Comparison of ENCODE assay signal across 9 cellular contexts in genomic region chr6:5671162-5671561, GRCh38.
DNase-seq lines count a peak whose midpoint lies in the region; ATAC-seq, FAIRE-seq and TF ChIP-seq lines count a peak whose summit lies in the region.
"Had no signal": no experiment of that assay in that cellular context is flagged by ENCODE, and none has a peak within 500 bp of the region (broad histone marks: within the 10 kb centered on the region; RNA-seq: fewer than 3 reads in every experiment).

No MANE protein-coding gene starts in this region.

- H3K9me2 ChIP-seq in PC-9 (ENCODE audit: insufficient read depth) = no peaks in the 10 kb centered on the region

- FAIRE-seq in GM12891 (lab: Jason Lieb, UNC) = no peak
- FAIRE-seq: endothelial cell of umbilical vein had no signal

- peaks cover 4% of the 10 kb centered on the region for H3K36me3 Mint-ChIP-seq in activated naive CD8-positive, alpha-beta T cell

- POLR2A ChIA-PET in PC-9 (lab: Charles Lee; ENCODE audit: unreplicated experiment) = no interaction called here

- H4K20me1 ChIP-seq in PC-9 (ENCODE audit: insufficient read depth) = no peaks in the 10 kb centered on the region

- no peak overlapping the region for H3K4me2 ChIP-seq in PC-9

- no TSS peak for BruUV-seq in PC-9 (replicated peaks; lab: Mats Ljungman, UMichigan)

- H3F3A ChIP-seq in PC-9 (ENCODE audit: insufficient read depth, low read depth) = no peaks in the 10 kb centered on the region

- H3K27me3 Mint-ChIP-seq in activated naive CD8-positive, alpha-beta T cell = no peaks in the 10 kb centered on the region

- CTCF ChIA-PET in PC-9 (lab: Charles Lee) = no interaction called here

- H3K4me1 ChIP-seq in lower lobe of right lung = peaks cover 36% of the 10 kb centered on the region
- H3K4me1 ChIP-seq in PC-9 (replicated peaks; ENCODE audit: insufficient read depth) = no peaks in the 10 kb centered on the region

- ATAC-seq in lower lobe of right lung (peak; percentile 83 to 92), GM19397 (IDR thresholded peaks at IDR 0.05; ENCODE audit: unreplicated experiment) (no peak)

- peak overlapping the region; percentile 76 for H3K4me3 Mint-ChIP-seq in activated naive CD8-positive, alpha-beta T cell

- no peaks in the 10 kb centered on the region for H3K9me3 Mint-ChIP-seq in activated naive CD8-positive, alpha-beta T cell (ENCODE audit: low read depth)

- H3K4me3 ChIP-seq in lower lobe of right lung = no peak overlapping the region
- H3K4me3 ChIP-seq in PC-9 = no peak overlapping the region

- H2AFZ ChIP-seq in PC-9 = no peak overlapping the region

- no peaks in the 10 kb centered on the region for H3K36me3 ChIP-seq in KOPT-K1 (ENCODE audit: insufficient read depth, low read length)
- no peaks in the 10 kb centered on the region for H3K36me3 ChIP-seq in lower lobe of right lung
- H3K36me3 ChIP-seq in PC-9 (ENCODE audit: low read depth) = no peaks in the 10 kb centered on the region

- intact Hi-C loops in lower lobe of right lung (cut with DNase I) (no loop called here), PC-9 (cut with micrococcal nuclease; ENCODE audit: unreplicated experiment) (no loop called here)

- H3K27me3 ChIP-seq in lower lobe of right lung (ENCODE audit: low read depth) (no peaks in the 10 kb centered on the region), PC-9 (ENCODE audit: insufficient read depth, low read depth) (no peaks in the 10 kb centered on the region)

- H3K27ac Mint-ChIP-seq in activated naive CD8-positive, alpha-beta T cell = peak overlapping the region; percentile 94

- TF ChIP-seq POLR2A in GM12891 (IDR thresholded peaks at IDR 0.05; ENCODE audit: low read depth, low read length) = no peak

- peak overlapping the region; percentile 97 for H3K27ac ChIP-seq in KOPT-K1 (ENCODE audit: low read depth, low read length, poor library complexity, severe bottlenecking)
- H3K27ac ChIP-seq in lower lobe of right lung = peak overlapping the region; percentile 38
- no peak overlapping the region for H3K27ac ChIP-seq in PC-9

- H3K79me2 ChIP-seq in PC-9 (ENCODE audit: low read depth) = no peaks in the 10 kb centered on the region

- DNase-seq in GM12891 (ENCODE audit: insufficient read length, low spot score) (no peak), lower lobe of right lung (peak; percentile 51), SW480 (ENCODE audit: low spot score) (no peak), PC-9 (no peak), NCI-H2107 (lab: John Stamatoyannopoulos, UW) (no peak)

- no peak for TF ChIP-seq CTCF in lower lobe of right lung (IDR thresholded peaks at IDR 0.05)
- no peak for TF ChIP-seq CTCF in PC-9 (conservative IDR thresholded peaks at IDR 0.05)

- no peaks in the 10 kb centered on the region for H3K9me3 ChIP-seq in KOPT-K1 (ENCODE audit: insufficient read depth, low read length, poor library complexity, severe bottlenecking)
- no peaks in the 10 kb centered on the region for H3K9me3 ChIP-seq in lower lobe of right lung
- no peaks in the 10 kb centered on the region for H3K9me3 ChIP-seq in PC-9 (ENCODE audit: insufficient read depth, low read depth)

- peaks cover 72% of the 10 kb centered on the region for H3K4me1 Mint-ChIP-seq in activated naive CD8-positive, alpha-beta T cell (ENCODE audit: low read depth)

TF ChIP-seq in GM12891, 5 proteins besides CTCF, POLR2A, EP300 and RAD21:
- no peak for TF ChIP-seq TAF1 (IDR thresholded peaks at IDR 0.05; ENCODE audit: low read depth, low read length)
- TF ChIP-seq POLR2AphosphoS5 (IDR thresholded peaks at IDR 0.05; ENCODE audit: low read depth, low read length) = no peak
- TF ChIP-seq PAX5 (IDR thresholded peaks at IDR 0.05; ENCODE audit: insufficient read depth, low read length, severe bottlenecking) = no peak
- TF ChIP-seq POU2F2 (IDR thresholded peaks at IDR 0.05; ENCODE audit: low read depth, low read length) = no peak
- peak; percentile 56; the same call in 1 of the 2 replicates for TF ChIP-seq SPI1 (IDR thresholded peaks at IDR 0.05; ENCODE audit: low read depth, low read length)
TF ChIP-seq in GM12891: peak in this region for 1.
